Comparison of ENCODE assay signal across 8 cellular contexts in the genomic region with DNA sequence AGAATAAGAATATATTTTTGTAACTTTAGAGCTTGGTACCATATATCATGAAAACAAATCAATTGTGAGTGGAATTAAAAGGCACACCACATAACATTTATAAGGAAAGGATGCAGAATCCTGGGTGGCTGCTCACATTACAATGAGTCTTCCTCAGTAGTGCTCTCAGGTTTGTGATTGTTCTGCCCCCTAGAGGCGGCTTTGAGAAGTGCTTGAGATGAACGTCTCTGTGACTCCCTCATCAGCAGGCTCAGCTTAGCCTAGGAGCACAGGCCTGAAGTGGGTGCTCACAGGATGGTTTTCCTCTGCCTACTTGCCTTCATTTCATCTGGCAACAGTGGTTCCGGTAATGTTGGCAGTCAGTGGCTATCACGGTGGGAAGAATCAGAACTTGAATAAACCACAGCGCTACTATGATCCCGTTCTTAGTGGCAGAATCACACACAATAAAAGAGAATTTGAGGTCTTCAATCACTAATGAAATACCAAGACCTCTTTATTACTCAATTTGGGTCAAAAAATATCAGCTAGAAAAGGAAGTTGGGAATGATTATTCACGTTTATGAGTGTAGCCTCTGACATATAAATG. TPM values are rescaled to one million over a fixed set of nuclear protein-coding genes. Genes with fewer than 3 reads are reported as not detected.
A peak's percentile ranks its signal among the peaks of the same experiment; 100 is the strongest.
DNase-seq lines count a peak whose midpoint lies in the region; ATAC-seq, FAIRE-seq and TF ChIP-seq lines count a peak whose summit lies in the region.

No MANE protein-coding gene starts in this region.

- no peak overlapping the region for H3K4me2 ChIP-seq in DND-41 (ENCODE audit: insufficient read depth, low read length)
- no peak overlapping the region for H3K4me2 ChIP-seq in OCI-LY3 (ENCODE audit: low read length)
- no peak overlapping the region for H3K4me2 ChIP-seq in neural progenitor cell

- FAIRE-seq in HTR-8/SVneo (lab: Jason Lieb, UNC): peak; percentile 38

- no peaks in the 10 kb centered on the region for H3K79me2 ChIP-seq in DND-41 (ENCODE audit: insufficient read depth, low read length)
- H3K79me2 ChIP-seq in OCI-LY3 (ENCODE audit: low read length): no peaks in the 10 kb centered on the region
- H3K79me2 ChIP-seq in neural progenitor cell (ENCODE audit: low read depth): no peaks in the 10 kb centered on the region

- peak; percentile 81 for DNase-seq in DND-41
- DNase-seq in HTR-8/SVneo (ENCODE audit: insufficient read length, low spot score): peak; percentile 52
- peak; percentile 58 for DNase-seq in activated T-cell treated with anti-CD3 and anti-CD28 coated beads, Interleukin-2, amount 50 U/mL, for 1 hour
- peak; percentile 79 for DNase-seq in fibroblast of mammary gland (ENCODE audit: low read depth)
- peak; percentile 81 for DNase-seq in neural progenitor cell (ENCODE audit: low spot score)
- peak; percentile 68 for DNase-seq in stromal cell of bone marrow (ENCODE audit: low read depth)

- H2AFZ ChIP-seq in DND-41 (ENCODE audit: low read depth, low read length): no peak overlapping the region
- H2AFZ ChIP-seq in OCI-LY3 (ENCODE audit: low read depth, low read length): no peak overlapping the region
- H2AFZ ChIP-seq in neural progenitor cell (replicated peaks): no peak overlapping the region

- H3K9ac ChIP-seq in DND-41 (ENCODE audit: low read depth, low read length) (no peak overlapping the region), OCI-LY3 (ENCODE audit: low read length) (no peak overlapping the region), neural progenitor cell (no peak overlapping the region)

- H4K20me1 ChIP-seq in DND-41 (ENCODE audit: insufficient read depth, low read length) (no peaks in the 10 kb centered on the region), OCI-LY3 (ENCODE audit: insufficient read depth, low read length) (no peaks in the 10 kb centered on the region), neural progenitor cell (ENCODE audit: low read depth) (no peaks in the 10 kb centered on the region)

- H3K36me3 ChIP-seq in DND-41 (ENCODE audit: insufficient read depth, low read length): no peaks in the 10 kb centered on the region
- H3K36me3 ChIP-seq in OCI-LY3 (replicated peaks; ENCODE audit: low read depth, low read length): no peaks in the 10 kb centered on the region
- no peaks in the 10 kb centered on the region for H3K36me3 ChIP-seq in neural progenitor cell

- H3K4me1 Mint-ChIP-seq in neural progenitor cell: no peaks in the 10 kb centered on the region

- peaks cover 8% of the 10 kb centered on the region for H3K9me3 Mint-ChIP-seq in neural progenitor cell

- H3F3A ChIP-seq in neural progenitor cell (ENCODE audit: low read depth): no peaks in the 10 kb centered on the region

- no peak overlapping the region for H3K4me3 Mint-ChIP-seq in neural progenitor cell

- H3K27ac Mint-ChIP-seq in neural progenitor cell: no peak overlapping the region

- H3K9me3 ChIP-seq in DND-41 (ENCODE audit: insufficient read depth, low read length, severe bottlenecking) (peaks cover 7% of the 10 kb centered on the region), OCI-LY3 (ENCODE audit: insufficient read depth, low read length) (no peaks in the 10 kb centered on the region), neural progenitor cell (ENCODE audit: low read depth) (no peaks in the 10 kb centered on the region)

- H3K27ac ChIP-seq in DND-41 (ENCODE audit: low read length): no peak overlapping the region
- H3K27ac ChIP-seq in OCI-LY3 (ENCODE audit: low read length): no peak overlapping the region
- H3K27ac ChIP-seq in neural progenitor cell: no peak overlapping the region

- peaks cover 20% of the 10 kb centered on the region for H3K27me3 ChIP-seq in DND-41 (ENCODE audit: insufficient read depth, low read length, poor library complexity)
- no peaks in the 10 kb centered on the region; the same call in 1 of the 2 replicates for H3K27me3 ChIP-seq in OCI-LY3 (ENCODE audit: low read depth, low read length)
- H3K27me3 ChIP-seq in neural progenitor cell: no peaks in the 10 kb centered on the region

- no peak overlapping the region for H3K4me3 ChIP-seq in DND-41 (ENCODE audit: low read depth in 1 of 2, low read length in 2 of 2)
- H3K4me3 ChIP-seq in OCI-LY3 (ENCODE audit: low read length): no peak overlapping the region
- no peak overlapping the region for H3K4me3 ChIP-seq in fibroblast of mammary gland (ENCODE audit: control insufficient read depth, low read depth, low read length)
- H3K4me3 ChIP-seq in neural progenitor cell: no peak overlapping the region

- H3K27me3 Mint-ChIP-seq in neural progenitor cell (ENCODE audit: insufficient read depth, low read depth): peaks cover 2% of the 10 kb centered on the region

- no peaks in the 10 kb centered on the region for H3K36me3 Mint-ChIP-seq in neural progenitor cell

- TF ChIP-seq CTCF in DND-41 (IDR thresholded peaks at IDR 0.05; ENCODE audit: borderline replicate concordance, extremely low read depth, low read length, poor library complexity, severe bottlenecking): peak; percentile 96
- peak; percentile 87 for TF ChIP-seq CTCF in OCI-LY3 (IDR thresholded peaks at IDR 0.05; ENCODE audit: low read depth, low read length)
- peak; percentile 92 for TF ChIP-seq CTCF in fibroblast of mammary gland (conservative IDR thresholded peaks at IDR 0.05; ENCODE audit: control insufficient read depth, insufficient read depth, low read depth, low read length)
- TF ChIP-seq CTCF in neural progenitor cell (IDR thresholded peaks at IDR 0.05): peak; percentile 93

- H3K4me1 ChIP-seq in DND-41 (ENCODE audit: insufficient read depth, low read length) (no peaks in the 10 kb centered on the region), OCI-LY3 (ENCODE audit: low read length) (no peaks in the 10 kb centered on the region), neural progenitor cell (no peaks in the 10 kb centered on the region)

- ATAC-seq in DND-41 (ENCODE audit: insufficient read depth, low read depth) (peak; percentile 100), GM21528 (IDR thresholded peaks at IDR 0.05; ENCODE audit: low FRiP score, unreplicated experiment) (peak; percentile 97)

RNA-seq across cellular contexts. Expression of a gene that starts 38.1 kb away (rescaled TPM):
- total RNA-seq in neural progenitor cell (ENCODE audit: low replicate concordance): 11.2 and 16.3 TPM in 2 replicates

RNA-seq across cellular contexts. Expression of a gene that starts 38.2 kb away (rescaled TPM):
- not detected in 2 replicates for total RNA-seq in neural progenitor cell (ENCODE audit: low replicate concordance)
